8 cellular contexts compared by ENCODE assay signal in the genomic region with DNA sequence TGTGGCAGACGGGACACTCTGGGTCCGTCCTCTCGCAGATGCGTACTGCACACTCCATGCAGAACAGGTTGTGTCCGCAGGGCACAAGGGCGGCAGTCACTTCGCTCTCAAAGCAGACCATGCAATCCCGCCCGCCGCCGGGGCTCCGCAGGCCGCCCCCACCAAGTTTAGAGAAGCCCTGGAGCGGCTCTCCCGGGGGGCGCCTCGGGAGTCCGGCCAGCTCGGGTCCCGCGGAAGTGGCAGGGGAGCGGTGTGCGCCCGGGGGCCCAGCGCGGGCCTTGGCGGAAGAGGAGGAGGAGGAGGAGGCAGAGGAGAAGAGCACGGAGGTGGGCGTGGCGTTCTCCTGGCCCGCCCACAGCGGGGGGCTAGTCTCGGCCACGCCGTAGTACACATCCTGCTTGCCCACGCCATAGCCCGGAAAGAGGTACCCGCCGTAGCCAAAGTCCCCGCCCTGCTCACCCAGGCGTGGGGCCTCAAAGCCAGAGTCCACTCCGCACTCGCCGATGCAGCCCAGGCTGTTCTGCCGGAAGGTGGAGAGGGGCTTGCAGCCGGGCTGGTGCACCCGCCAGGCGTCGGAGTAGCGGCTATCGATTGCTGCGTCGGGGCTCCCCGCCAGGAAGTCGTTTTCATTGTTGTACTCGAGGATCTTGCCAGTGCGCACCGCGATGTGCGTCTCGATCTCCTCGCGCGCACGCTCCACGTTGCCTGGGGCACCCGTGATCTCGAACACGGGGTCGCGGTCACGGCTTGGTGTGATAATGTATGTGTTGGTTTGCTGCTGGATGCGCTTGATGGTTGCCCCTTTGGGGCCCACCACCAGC. TPM values are rescaled to one million over a fixed set of nuclear protein-coding genes. Genes with fewer than 3 reads are reported as not detected.
A peak's percentile ranks its signal among the peaks of the same experiment; 100 is the strongest.
DNase-seq lines count a peak whose midpoint lies in the region; ATAC-seq, FAIRE-seq and TF ChIP-seq lines count a peak whose summit lies in the region.

No MANE protein-coding gene starts in this region.

- H3K9me3 ChIP-seq in SU-DHL-6 (ENCODE audit: insufficient read depth, low read length) (no peaks in the 10 kb centered on the region), spleen (no peaks in the 10 kb centered on the region)

- TF ChIP-seq CTCF in SU-DHL-6 (IDR thresholded peaks at IDR 0.05; ENCODE audit: insufficient read depth, low read length, poor library complexity, severe bottlenecking): no peak
- TF ChIP-seq CTCF in spleen (IDR thresholded peaks at IDR 0.05 in 8 of 11, conservative IDR thresholded peaks at IDR 0.05 in 3 of 11): peak in 1 of 11 experiments; percentile 28

- H3K27ac Mint-ChIP-seq in T-helper 2 cell treated with Interferon-gamma antibody and Interleukin-4, amounts not matched to agents 5 μg/mL and 100 μg/mL, for 36 hours: no peak overlapping the region

- TF ChIP-seq POLR2A in spleen (IDR thresholded peaks at IDR 0.05): peak in 1 of 3 donors; percentile 66

- peaks cover 1% of the 10 kb centered on the region for H3K4me1 Mint-ChIP-seq in T-helper 2 cell treated with Interferon-gamma antibody and Interleukin-4, amounts not matched to agents 5 μg/mL and 100 μg/mL, for 36 hours (ENCODE audit: low read depth)

- no peak overlapping the region for H3K4me3 Mint-ChIP-seq in T-helper 2 cell treated with Interferon-gamma antibody and Interleukin-4, amounts not matched to agents 5 μg/mL and 100 μg/mL, for 36 hours

- FAIRE-seq in GM19239 (lab: Jason Lieb, UNC): no peak

- WGBS in spleen, 5 donors: 40 to 53% (median 47%) methylated on average over 41 to 73 of the region's 73 CpGs

- H3K4me3 ChIP-seq in SU-DHL-6 (ENCODE audit: insufficient read depth, low read length, poor library complexity, severe bottlenecking): peak overlapping the region; percentile 16
- H3K4me3 ChIP-seq in iPS-11a (ENCODE audit: low read depth, low read length): peak overlapping the region; percentile 10
- H3K4me3 ChIP-seq in spleen: peak overlapping the region; percentile 36 to 78 (median 50)

- H3K36me3 ChIP-seq in SU-DHL-6 (ENCODE audit: low read length) (no peaks in the 10 kb centered on the region), spleen (no peaks in the 10 kb centered on the region)

- no peak overlapping the region for H2AFZ ChIP-seq in SU-DHL-6 (ENCODE audit: low read depth, low read length, severe bottlenecking)

- H3K79me2 ChIP-seq in SU-DHL-6 (ENCODE audit: insufficient read depth, low read length): no peaks in the 10 kb centered on the region

- H3F3A ChIP-seq in SU-DHL-6 (ENCODE audit: insufficient read depth): no peaks in the 10 kb centered on the region

- H3K27ac ChIP-seq in SU-DHL-6 (ENCODE audit: low read depth, low read length) (no peak overlapping the region), spleen (peak overlapping the region in 7 of 8 donors; percentile 54 to 83 (median 71))

- intact Hi-C loops in spleen (cut with DNase I; ENCODE audit: low total_unique reads): no loop called here

- no peaks in the 10 kb centered on the region for H3K9me2 ChIP-seq in SU-DHL-6 (replicated peaks; ENCODE audit: insufficient read depth, low read length)

- peaks cover 33% of the 10 kb centered on the region for H3K27me3 Mint-ChIP-seq in T-helper 2 cell treated with Interferon-gamma antibody and Interleukin-4, amounts not matched to agents 5 μg/mL and 100 μg/mL, for 36 hours (ENCODE audit: low read depth)

- no peaks in the 10 kb centered on the region for H3K36me3 Mint-ChIP-seq in T-helper 2 cell treated with Interferon-gamma antibody and Interleukin-4, amounts not matched to agents 5 μg/mL and 100 μg/mL, for 36 hours (ENCODE audit: low read depth)

- H3K9me3 Mint-ChIP-seq in T-helper 2 cell treated with Interferon-gamma antibody and Interleukin-4, amounts not matched to agents 5 μg/mL and 100 μg/mL, for 36 hours: no peaks in the 10 kb centered on the region

- H3K4me2 ChIP-seq in SU-DHL-6 (ENCODE audit: low read depth, low read length, poor library complexity, severe bottlenecking): peak overlapping the region; percentile 40

- H3K4me1 ChIP-seq in spleen: peaks cover 5 to 37% (median 24%) of the 10 kb centered on the region in 6 donors

- ATAC-seq in GM19035 (IDR thresholded peaks at IDR 0.05; ENCODE audit: unreplicated experiment) (peak; percentile 71), HG03139 (IDR thresholded peaks at IDR 0.05; ENCODE audit: unreplicated experiment) (no peak)

- in situ Hi-C loops in ACHN (cut with HindIII; ENCODE audit: low pct_ligation_motif_present, low pct_unique_long_range_greater_than_20kb, low sequenced_read_pairs): no loop called here

- H3K27me3 ChIP-seq in SU-DHL-6 (ENCODE audit: low read length): no peaks in the 10 kb centered on the region
- H3K27me3 ChIP-seq in spleen (replicated peaks in 1 of 7): peaks cover 0 to 30% (median 5%) of the 10 kb centered on the region in 7 donors

- H3K9ac ChIP-seq in SU-DHL-6 (ENCODE audit: low read length): peak overlapping the region; percentile 50

- H4K20me1 ChIP-seq in SU-DHL-6 (ENCODE audit: low read depth, low read length): no peaks in the 10 kb centered on the region

- DNase-seq in spleen (peak; percentile 89), ACHN (no peak), GM19239 (ENCODE audit: insufficient read length, low spot score) (no peak)
- no peak for DNase-seq in T-helper 2 cell treated with Interferon-gamma antibody and Interleukin-4, amounts not matched to agents 5 μg/mL and 100 μg/mL, for 36 hours (ENCODE audit: low spot score)

RNA-seq across cellular contexts. Expression of a gene that starts 5.4 kb away (rescaled TPM):
- total RNA-seq in spleen: under 1 TPM; 0.26 to 0.76 (median 0.38) TPM
- under 1 TPM; 0.11 to 0.17 (median 0.16) TPM for polyA plus RNA-seq in spleen

RNA-seq across cellular contexts. Expression of a gene that starts 15.9 kb away (rescaled TPM):
- under 1 TPM in 2 of 7 donors, not detected in 5; 0.50 to 0.70 TPM for total RNA-seq in spleen
- under 1 TPM; 0.28 to 0.61 (median 0.45) TPM for polyA plus RNA-seq in spleen

RNA-seq across cellular contexts. Expression of a gene that starts 22.2 kb away (rescaled TPM):
- 10 to 100 TPM; 29.5 to 53.3 (median 42.3) TPM for total RNA-seq in spleen
- polyA plus RNA-seq in spleen: 100 to 1,000 TPM in 2 of 3 donors, 10 to 100 TPM in 1; 80.0 to 121 (median 107) TPM

RNA-seq across cellular contexts. Expression of a gene that starts 23.2 kb away (rescaled TPM):
- 10 to 100 TPM; 15.7 to 26.4 (median 21.2) TPM for total RNA-seq in spleen
- 10 to 100 TPM; 11.2 to 18.0 (median 12.2) TPM for polyA plus RNA-seq in spleen

RNA-seq across cellular contexts. Expression of a gene that starts 37.7 kb away (rescaled TPM):
- 100 to 1,000 TPM in 6 of 7 donors, 10 to 100 TPM in 1; 95.1 to 279 (median 124) TPM for total RNA-seq in spleen
- polyA plus RNA-seq in spleen: 10 to 100 TPM; 33.9 to 61.1 (median 39.4) TPM
